In genomic region chr22:25909988-25910387, GRCh38 we compare ENCODE assay signal across 29 cellular contexts.
DNase-seq lines count a peak whose midpoint lies in the region; ATAC-seq, FAIRE-seq and TF ChIP-seq lines count a peak whose summit lies in the region.
"Had no signal": no experiment of that assay in that cellular context is flagged by ENCODE, and none has a peak within 500 bp of the region (broad histone marks: within the 10 kb centered on the region; RNA-seq: fewer than 3 reads in every experiment).

No MANE protein-coding gene starts in this region.

- H3K9me3 Mint-ChIP-seq in progenitor cell of endocrine pancreas (ENCODE audit: low read depth) (peaks cover under 1% of the 10 kb centered on the region), endothelial cell (ENCODE audit: unreplicated experiment) (no peaks in the 10 kb centered on the region)

- POLR2A ChIA-PET in SK-N-SH (lab: Yijun Ruan, JAX): no interaction called here

- no peak for TF ChIP-seq RAD21 in SK-N-SH (IDR thresholded peaks at IDR 0.05; ENCODE audit: low read length)

- TF ChIP-seq EP300 in SK-N-SH (IDR thresholded peaks at IDR 0.05; ENCODE audit: borderline replicate concordance in 1 of 2, low read depth in 1 of 2, low read length in 1 of 2): peak in 1 of 2 experiments; percentile 41; a peak in 1 of 4 replicates

- no peak overlapping the region for H3K4me2 ChIP-seq in SK-N-SH
- H3K4me2 ChIP-seq: BLaER1 had no signal

- H3K79me2 ChIP-seq in SK-N-SH (ENCODE audit: insufficient read depth): no peaks in the 10 kb centered on the region

- no peak overlapping the region for H3K4me3 ChIP-seq in SK-N-SH (ENCODE audit: low read depth in 2 of 2, low read length in 1 of 2)
- H3K4me3 ChIP-seq: BLaER1, GM12878 had no signal

- H3K27me3 ChIP-seq in SK-N-SH (ENCODE audit: insufficient read depth): no peaks in the 10 kb centered on the region
- H3K27me3 ChIP-seq: BE2C, BLaER1 had no signal

- H3K4me1 Mint-ChIP-seq in progenitor cell of endocrine pancreas (ENCODE audit: low read depth): peaks cover 31% of the 10 kb centered on the region
- H3K4me1 Mint-ChIP-seq in endothelial cell (ENCODE audit: unreplicated experiment): no peaks in the 10 kb centered on the region
- H3K4me1 Mint-ChIP-seq: CD14-positive monocyte; CD4-positive, alpha-beta memory T cell; CD4-positive, CD25-positive, alpha-beta regulatory T cell; CD8-positive, alpha-beta memory T cell had no signal

- peak overlapping the region; percentile 8 for H3K27ac Mint-ChIP-seq in progenitor cell of endocrine pancreas
- no peak overlapping the region for H3K27ac Mint-ChIP-seq in endothelial cell (ENCODE audit: unreplicated experiment)
- H3K27ac Mint-ChIP-seq: CD14-positive monocyte; CD4-positive, alpha-beta memory T cell; CD4-positive, CD25-positive, alpha-beta regulatory T cell; CD8-positive, alpha-beta memory T cell had no signal

- no peak overlapping the region for H3K9ac ChIP-seq in SK-N-SH
- H3K9ac ChIP-seq: BLaER1 had no signal

- no peak for TF ChIP-seq CTCF in SK-N-SH (IDR thresholded peaks at IDR 0.05)
- no peak for TF ChIP-seq CTCF in progenitor cell of endocrine pancreas (IDR thresholded peaks at IDR 0.05; ENCODE audit: unreplicated experiment)
- TF ChIP-seq CTCF in endothelial cell (IDR thresholded peaks at IDR 0.05; ENCODE audit: unreplicated experiment): no peak

- 3% methylated on average over 3 of the region's 3 CpGs for WGBS in SK-N-SH (ENCODE audit: low lambda C conversion rate)

- H3K36me3 Mint-ChIP-seq in progenitor cell of endocrine pancreas (ENCODE audit: insufficient read depth) (peaks cover 1% of the 10 kb centered on the region), endothelial cell (ENCODE audit: low read depth, unreplicated experiment) (no peaks in the 10 kb centered on the region)
- H3K36me3 Mint-ChIP-seq: CD14-positive monocyte; CD4-positive, alpha-beta memory T cell; CD4-positive, CD25-positive, alpha-beta regulatory T cell; CD8-positive, alpha-beta memory T cell had no signal

- H3K4me3 Mint-ChIP-seq in progenitor cell of endocrine pancreas (ENCODE audit: low read depth) (peak overlapping the region; percentile 48), endothelial cell (ENCODE audit: unreplicated experiment) (no peak overlapping the region)
- H3K4me3 Mint-ChIP-seq: CD14-positive monocyte; CD4-positive, alpha-beta memory T cell; CD4-positive, CD25-positive, alpha-beta regulatory T cell; CD8-positive, alpha-beta memory T cell had no signal

- DNase-seq in SK-N-SH (peak; percentile 23), SK-N-DZ (ENCODE audit: low spot score) (peak; percentile 64), progenitor cell of endocrine pancreas (ENCODE audit: low spot score, unreplicated experiment) (no peak), urothelium cell line (ENCODE audit: low spot score) (no peak), endothelial cell (ENCODE audit: low spot score) (no peak)
- DNase-seq in stimulated activated CD4-positive, alpha-beta T cell treated with anti-CD3 and anti-CD28 coated beads, Interleukin-2, amount 100 ng/mL, for 48 hours: no peak
- DNase-seq: 8988T; ACHN; BE2C; C1 segment of cervical spinal cord; CD4-positive, alpha-beta memory T cell; CD4-positive, CD25-positive, alpha-beta regulatory T cell; CD8-positive, alpha-beta memory T cell; COR-L47; DMS 273 treated with DMSO at 0.1 percent for 48 hours; DMS153; DMS53; DMS79; DND-41; EL; GDM1 had no signal

- CTCF ChIA-PET in SK-N-SH (lab: Yijun Ruan, JAX): interaction anchor here (1.5 to 2.0 kb wide), 2 partner anchors 48 to 137 kb away, joined by 3 to 6 read pairs; no protein-coding TSS in a partner anchor

- H3K27me3 Mint-ChIP-seq in progenitor cell of endocrine pancreas (peaks cover 8% of the 10 kb centered on the region), endothelial cell (ENCODE audit: unreplicated experiment) (peaks cover 1% of the 10 kb centered on the region)

- H3K9me3 ChIP-seq in SK-N-SH: no peaks in the 10 kb centered on the region
- H3K9me3 ChIP-seq: BE2C had no signal

- peak; percentile 37 for FAIRE-seq in urothelium cell line (lab: Jason Lieb, UNC)
- FAIRE-seq: A204.1, GM12878, GM12892, GM18507 had no signal

- peaks cover 0 to 33% of the 10 kb centered on the region in 2 experiments; a peak in 2 of 4 replicates for H3K4me1 ChIP-seq in SK-N-SH (ENCODE audit: control insufficient read depth in 1 of 2, insufficient read depth in 2 of 2, low read depth in 1 of 2, low read length in 1 of 2)
- H3K4me1 ChIP-seq: BLaER1 had no signal

- no peaks in the 10 kb centered on the region for H3K36me3 ChIP-seq in SK-N-SH (replicated peaks in 1 of 2; ENCODE audit: control insufficient read depth in 1 of 2, insufficient read depth in 2 of 2, low read length in 1 of 2)
- H3K36me3 ChIP-seq: BE2C, BLaER1 had no signal

- no peak for ATAC-seq in SK-N-SH treated with all-trans-retinoic acid at 6 μM for 48 hours
- ATAC-seq in GM21529 (IDR thresholded peaks at IDR 0.05; ENCODE audit: unreplicated experiment): no peak
- ATAC-seq: GM12878 had no signal

- H3K9me2 ChIP-seq in SK-N-SH: no peaks in the 10 kb centered on the region

- no peaks in the 10 kb centered on the region for H3F3A ChIP-seq in SK-N-SH (replicated peaks; ENCODE audit: insufficient read depth)

- H2AFZ ChIP-seq in SK-N-SH (ENCODE audit: low read depth): no peak overlapping the region

- H3K27ac ChIP-seq in SK-N-SH (ENCODE audit: low read depth in 2 of 2, low read length in 1 of 2): peak overlapping the region in 1 of 2 experiments; percentile 89; a peak in 2 of 4 replicates
- H3K27ac ChIP-seq: BLaER1 had no signal

- H4K20me1 ChIP-seq in SK-N-SH (ENCODE audit: insufficient read depth): no peaks in the 10 kb centered on the region
- H4K20me1 ChIP-seq: BLaER1 had no signal

TF ChIP-seq in SK-N-SH, 30 proteins besides CTCF, POLR2A, EP300 and RAD21:
- TF ChIP-seq RCOR1 (IDR thresholded peaks at IDR 0.05; ENCODE audit: low read length): peak; percentile 64
- TF ChIP-seq, protein P1, sequence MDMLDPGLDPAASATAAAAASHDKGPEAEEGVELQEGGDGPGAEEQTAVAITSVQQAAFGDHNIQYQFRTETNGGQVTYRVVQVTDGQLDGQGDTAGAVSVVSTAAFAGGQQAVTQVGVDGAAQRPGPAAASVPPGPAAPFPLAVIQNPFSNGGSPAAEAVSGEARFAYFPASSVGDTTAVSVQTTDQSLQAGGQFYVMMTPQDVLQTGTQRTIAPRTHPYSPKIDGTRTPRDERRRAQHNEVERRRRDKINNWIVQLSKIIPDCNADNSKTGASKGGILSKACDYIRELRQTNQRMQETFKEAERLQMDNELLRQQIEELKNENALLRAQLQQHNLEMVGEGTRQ (IDR thresholded peaks at IDR 0.05; ENCODE audit: borderline replicate concordance, low read depth, low read length): no peak
- no peak for TF ChIP-seq YY1 (IDR thresholded peaks at IDR 0.05; ENCODE audit: low read depth)
- no peak for TF ChIP-seq RFX5 (IDR thresholded peaks at IDR 0.05; ENCODE audit: low read length)
- TF ChIP-seq GATA2 (CRISPR knock-in tag; IDR thresholded peaks at IDR 0.05): peak; percentile 58
- TF ChIP-seq, protein P2, sequence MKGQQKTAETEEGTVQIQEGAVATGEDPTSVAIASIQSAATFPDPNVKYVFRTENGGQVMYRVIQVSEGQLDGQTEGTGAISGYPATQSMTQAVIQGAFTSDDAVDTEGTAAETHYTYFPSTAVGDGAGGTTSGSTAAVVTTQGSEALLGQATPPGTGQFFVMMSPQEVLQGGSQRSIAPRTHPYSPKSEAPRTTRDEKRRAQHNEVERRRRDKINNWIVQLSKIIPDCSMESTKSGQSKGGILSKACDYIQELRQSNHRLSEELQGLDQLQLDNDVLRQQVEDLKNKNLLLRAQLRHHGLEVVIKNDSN (IDR thresholded peaks at IDR 0.05; ENCODE audit: borderline replicate concordance, low read depth): no peak

TF ChIP-seq in SK-N-SH treated with all-trans-retinoic acid at 6 μM for 48 hours, 23 proteins besides CTCF, POLR2A, EP300 and RAD21:
- no peak for TF ChIP-seq ZC3H10 (CRISPR knock-in tag; IDR thresholded peaks at IDR 0.05)

Comparison
In these comparisons a context has a peak if more than half of its experiments do, and no peak if none do; other contexts are left out.
1. DNase-seq: peak in SK-N-SH (single experiment) and SK-N-DZ (single experiment); none in progenitor cell of endocrine pancreas (single experiment), urothelium cell line (single experiment), stimulated activated CD4-positive, alpha-beta T cell treated with anti-CD3 and anti-CD28 coated beads, Interleukin-2, amount 100 ng/mL, for 48 hours (0 of 2) and endothelial cell (single experiment).